In the genomic region with DNA sequence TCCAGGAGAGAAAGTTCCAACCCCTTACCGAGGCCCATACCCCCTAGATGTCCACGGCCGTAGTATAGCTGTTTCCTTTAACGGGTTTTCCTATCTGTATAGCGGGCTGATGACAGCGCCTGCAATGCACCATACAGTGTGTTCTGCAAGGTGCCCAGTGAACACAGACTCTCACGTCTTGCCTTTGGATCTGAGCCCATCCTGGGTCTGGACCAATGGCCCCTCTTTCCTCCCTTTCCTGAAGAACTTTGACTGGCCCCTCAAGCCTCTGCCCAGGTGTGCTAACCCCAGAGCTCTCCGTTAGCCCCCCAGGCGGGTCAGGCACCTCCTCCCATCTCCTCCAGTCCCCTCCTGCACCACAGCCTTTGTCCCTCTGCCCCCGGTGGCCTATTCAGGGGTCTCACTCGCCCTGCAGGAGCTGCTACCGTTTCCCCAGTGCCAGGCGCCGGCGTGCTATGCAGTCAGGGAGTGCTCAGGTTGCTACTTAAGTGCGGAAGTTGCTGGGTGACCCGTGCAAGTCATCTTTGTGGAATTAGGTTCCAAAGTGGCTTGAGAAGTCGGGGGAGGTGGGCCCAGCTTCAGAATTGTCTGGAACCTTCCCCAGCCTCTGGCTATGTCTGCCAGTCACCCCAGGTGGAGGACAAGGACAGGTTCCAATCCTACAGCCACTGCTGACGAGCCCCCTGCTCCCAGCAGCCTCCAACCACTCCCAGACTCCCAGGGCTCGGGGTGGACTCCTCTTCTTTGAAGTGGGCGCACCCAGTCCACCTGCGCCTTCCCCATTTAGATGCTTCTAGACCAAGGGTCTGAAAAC, we compare ENCODE assay signal across 12 cellular contexts. TPM values are rescaled to one million over a fixed set of nuclear protein-coding genes. Genes with fewer than 3 reads are reported as not detected.
A peak's percentile ranks its signal among the peaks of the same experiment; 100 is the strongest.
DNase-seq lines count a peak whose midpoint lies in the region; ATAC-seq and TF ChIP-seq lines count a peak whose summit lies in the region.
"Had no signal": no experiment of that assay in that cellular context is flagged by ENCODE, and none has a peak within 500 bp of the region (broad histone marks: within the 10 kb centered on the region; RNA-seq: fewer than 3 reads in every experiment).

No MANE protein-coding gene starts in this region.

- no peaks in the 10 kb centered on the region for H3K36me3 ChIP-seq in GM23338 (ENCODE audit: insufficient read depth)
- H3K36me3 ChIP-seq in SU-DHL-6 (ENCODE audit: low read length) = no peaks in the 10 kb centered on the region
- peaks cover 0 to 72% (median 40%) of the 10 kb centered on the region in 9 donors for H3K36me3 ChIP-seq in heart left ventricle
- peaks cover 0 to 57% (median 5%) of the 10 kb centered on the region in 3 donors for H3K36me3 ChIP-seq in esophagus squamous epithelium

- peaks cover 19% of the 10 kb centered on the region for H3K4me1 Mint-ChIP-seq in GM23338

- H2AFZ ChIP-seq in GM23338 (no peak overlapping the region), SU-DHL-6 (ENCODE audit: low read depth, low read length, severe bottlenecking) (no peak overlapping the region)
- H2AFZ ChIP-seq: parathyroid adenoma had no signal

- H3K4me3 Mint-ChIP-seq in GM23338 = no peak overlapping the region; the same call in 2 of the 3 replicates
- H3K4me3 Mint-ChIP-seq: activated CD8-positive, alpha-beta T cell treated with anti-CD3 and anti-CD28 coated beads for 36 hours had no signal

- peak overlapping the region; percentile 68; the same call in 1 of the 2 replicates for H3K27ac Mint-ChIP-seq in GM23338
- H3K27ac Mint-ChIP-seq: activated CD8-positive, alpha-beta T cell treated with anti-CD3 and anti-CD28 coated beads for 36 hours had no signal

- 90 to 93% (median 91%) methylated on average over 20 to 22 of the region's 22 CpGs for WGBS in heart left ventricle, 4 donors
- WGBS in esophagus squamous epithelium, 2 donors = 81% methylated on average over 10 to 13 of the region's 22 CpGs

- TF ChIP-seq POLR2A in heart left ventricle (IDR thresholded peaks at IDR 0.05) = no peak
- no peak for TF ChIP-seq POLR2A in esophagus squamous epithelium (IDR thresholded peaks at IDR 0.05)

- no peaks in the 10 kb centered on the region; the same call in 1 of the 2 replicates for H3K4me1 ChIP-seq in GM23338 (ENCODE audit: insufficient read depth)
- H3K4me1 ChIP-seq in heart left ventricle = peaks cover 0 to 18% (median 5%) of the 10 kb centered on the region in 12 donors
- H3K4me1 ChIP-seq in esophagus squamous epithelium = peaks cover 0 to 17% (median 8%) of the 10 kb centered on the region in 3 donors
- H3K4me1 ChIP-seq: parathyroid adenoma had no signal

- no peaks in the 10 kb centered on the region for H3K9me3 Mint-ChIP-seq in GM23338
- H3K9me3 Mint-ChIP-seq: activated CD8-positive, alpha-beta T cell treated with anti-CD3 and anti-CD28 coated beads for 36 hours had no signal

- H3K27ac ChIP-seq in GM23338 (ENCODE audit: low read depth) (no peak overlapping the region), SU-DHL-6 (ENCODE audit: low read depth, low read length) (no peak overlapping the region), heart left ventricle (peak overlapping the region in 1 of 12 donors; percentile 2), esophagus squamous epithelium (no peak overlapping the region)
- H3K27ac ChIP-seq: KMS-11, parathyroid adenoma, SK-N-MC had no signal

- TF ChIP-seq CTCF in GM23338 (conservative IDR thresholded peaks at IDR 0.05; ENCODE audit: low read depth in 2 of 2) (0 out of 4 replicates have a peak, but pooled peaks of 1 of the 2 experiments have one; percentile 9), SU-DHL-6 (IDR thresholded peaks at IDR 0.05; ENCODE audit: insufficient read depth, low read length, poor library complexity, severe bottlenecking) (no peak), heart left ventricle (IDR thresholded peaks at IDR 0.05) (no peak), esophagus squamous epithelium (IDR thresholded peaks at IDR 0.05) (no peak)

- peak overlapping the region; percentile 4; the same call in 1 of the 2 replicates for H3K9ac ChIP-seq in SU-DHL-6 (ENCODE audit: low read length)
- H3K9ac ChIP-seq: KMS-11, parathyroid adenoma had no signal

- H3K4me3 ChIP-seq in GM23338 (no peak overlapping the region), SU-DHL-6 (ENCODE audit: insufficient read depth, low read length, poor library complexity, severe bottlenecking) (no peak overlapping the region), heart left ventricle (no peak overlapping the region), esophagus squamous epithelium (no peak overlapping the region)
- H3K4me3 ChIP-seq: SK-N-MC had no signal

- no peaks in the 10 kb centered on the region for H3K9me2 ChIP-seq in GM23338 (ENCODE audit: insufficient read depth)
- H3K9me2 ChIP-seq in SU-DHL-6 (replicated peaks; ENCODE audit: insufficient read depth, low read length) = no peaks in the 10 kb centered on the region

- peak; percentile 58 for DNase-seq in GM23338 (ENCODE audit: low spot score)
- DNase-seq in heart left ventricle = peak in 3 of 5 donors; percentile 4 to 21 (median 16)
- DNase-seq in sciatic nerve (ENCODE audit: low spot score) = peak; percentile 57
- no peak for DNase-seq in esophagus squamous epithelium (lab: John Stamatoyannopoulos, UW)
- DNase-seq in COR-L47 (lab: John Stamatoyannopoulos, UW) = no peak
- no peak for DNase-seq in NCI-H2107 treated with DMSO at 0.1 percent for 48 hours (lab: John Stamatoyannopoulos, UW; ENCODE audit: unreplicated experiment)
- DNase-seq: NCI-H510A treated with DMSO at 0.1 percent for 48 hours had no signal

- peaks cover 32% of the 10 kb centered on the region for H3K36me3 Mint-ChIP-seq in GM23338 (ENCODE audit: low read depth)

- H3K27me3 Mint-ChIP-seq in GM23338 (ENCODE audit: insufficient read depth, low read depth, poor library complexity) = peaks cover 7% of the 10 kb centered on the region
- H3K27me3 Mint-ChIP-seq: activated CD8-positive, alpha-beta T cell treated with anti-CD3 and anti-CD28 coated beads for 36 hours had no signal

- H3F3A ChIP-seq in GM23338 (replicated peaks; ENCODE audit: low read depth) (peaks cover 4% of the 10 kb centered on the region; the same call in 1 of the 2 replicates), SU-DHL-6 (ENCODE audit: insufficient read depth) (no peaks in the 10 kb centered on the region)

- intact Hi-C loops in heart left ventricle (cut with DNase I) (loop anchor here (1.0 to 10.0 kb wide), 16 partner anchors 52 to 527 kb away; no protein-coding TSS in a partner anchor), sciatic nerve (cut with DNase I) (loop anchor here (5.0 to 10.0 kb wide), 2 partner anchors 430 to 552 kb away; no protein-coding TSS in a partner anchor), esophagus squamous epithelium (cut with DNase I) (loop anchor here (5.0 to 10.0 kb wide), 2 partner anchors 440 to 527 kb away; no protein-coding TSS in a partner anchor)

- H3K4me2 ChIP-seq in GM23338 = no peak overlapping the region
- H3K4me2 ChIP-seq in SU-DHL-6 (ENCODE audit: low read depth, low read length, poor library complexity, severe bottlenecking) = no peak overlapping the region
- H3K4me2 ChIP-seq: KMS-11 had no signal

- no peaks in the 10 kb centered on the region for H3K9me3 ChIP-seq in SU-DHL-6 (ENCODE audit: insufficient read depth, low read length)
- no peaks in the 10 kb centered on the region for H3K9me3 ChIP-seq in heart left ventricle
- H3K9me3 ChIP-seq in esophagus squamous epithelium = no peaks in the 10 kb centered on the region

- 0 out of 2 replicates have a peak, but pooled peaks cover 5% of the 10 kb centered on the region for H3K79me2 ChIP-seq in GM23338 (replicated peaks; ENCODE audit: insufficient read depth)
- no peaks in the 10 kb centered on the region for H3K79me2 ChIP-seq in SU-DHL-6 (ENCODE audit: insufficient read depth, low read length)
- H3K79me2 ChIP-seq: parathyroid adenoma had no signal

- peak; percentile 53 for ATAC-seq in GM23338
- ATAC-seq in heart left ventricle = no peak
- no peak for ATAC-seq in sciatic nerve

- H3K27me3 ChIP-seq in GM23338 (ENCODE audit: insufficient read depth) (no peaks in the 10 kb centered on the region), SU-DHL-6 (ENCODE audit: low read length) (no peaks in the 10 kb centered on the region), heart left ventricle (no peaks in the 10 kb centered on the region), esophagus squamous epithelium (no peaks in the 10 kb centered on the region)

- H4K20me1 ChIP-seq in GM23338 (replicated peaks; ENCODE audit: insufficient read depth) = no peaks in the 10 kb centered on the region; the same call in 1 of the 2 replicates
- H4K20me1 ChIP-seq in SU-DHL-6 (ENCODE audit: low read depth, low read length) = no peaks in the 10 kb centered on the region

TF ChIP-seq in GM23338, 12 proteins besides CTCF, POLR2A, EP300 and RAD21 (continues in another document):
- TF ChIP-seq JUNB (IDR thresholded peaks at IDR 0.05; ENCODE audit: unreplicated experiment) = no peak
- no peak for TF ChIP-seq CREB1 (CRISPR knock-in tag; IDR thresholded peaks at IDR 0.05; ENCODE audit: low read depth)
- no peak for TF ChIP-seq ZNF114 (CRISPR knock-in tag; IDR thresholded peaks at IDR 0.05)
- no peak for TF ChIP-seq STAT1 (IDR thresholded peaks at IDR 0.05; ENCODE audit: unreplicated experiment)
- TF ChIP-seq, protein P1, sequence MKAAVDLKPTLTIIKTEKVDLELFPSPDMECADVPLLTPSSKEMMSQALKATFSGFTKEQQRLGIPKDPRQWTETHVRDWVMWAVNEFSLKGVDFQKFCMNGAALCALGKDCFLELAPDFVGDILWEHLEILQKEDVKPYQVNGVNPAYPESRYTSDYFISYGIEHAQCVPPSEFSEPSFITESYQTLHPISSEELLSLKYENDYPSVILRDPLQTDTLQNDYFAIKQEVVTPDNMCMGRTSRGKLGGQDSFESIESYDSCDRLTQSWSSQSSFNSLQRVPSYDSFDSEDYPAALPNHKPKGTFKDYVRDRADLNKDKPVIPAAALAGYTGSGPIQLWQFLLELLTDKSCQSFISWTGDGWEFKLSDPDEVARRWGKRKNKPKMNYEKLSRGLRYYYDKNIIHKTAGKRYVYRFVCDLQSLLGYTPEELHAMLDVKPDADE (IDR thresholded peaks at IDR 0.05) = no peak

RNA-seq across cellular contexts. Expression of a gene that starts 35.0 kb away (rescaled TPM):
- total RNA-seq in GM23338 (2014; rRNA removed; shearing (Covaris generic)) = not detected in 2 replicates
- polyA plus RNA-seq in GM23338 (2016; fragmentation: Nextera tagmentation; extraction: Ambion mirVana) (not detected in 2 replicates), heart left ventricle (under 1 TPM in 1 of 2 donors, not detected in 1; 0.15 TPM)
- total RNA-seq in heart left ventricle (1 to 10 TPM in 2 of 9 donors, under 1 TPM in 2, not detected in 5; 0.21 to 1.7 (median 0.90) TPM), sciatic nerve (0.49 TPM), esophagus squamous epithelium (1 to 10 TPM in 1 of 4 donors, under 1 TPM in 3; 0.08 to 1.7 (median 0.23) TPM)

RNA-seq across cellular contexts. Expression of a gene that starts 54.6 kb away (rescaled TPM):
- 7.3 and 8.9 TPM in 2 replicates for total RNA-seq in GM23338 (2014; rRNA removed; shearing (Covaris generic))
- polyA plus RNA-seq in GM23338 (2016; fragmentation: Nextera tagmentation; extraction: Ambion mirVana) (13.5 and 15.4 TPM in 2 replicates), heart left ventricle (100 to 1,000 TPM in 1 of 2 donors, 10 to 100 TPM in 1; 12.6 to 115 TPM)
- total RNA-seq in heart left ventricle (10 to 100 TPM; 25.1 to 91.4 (median 30.0) TPM), sciatic nerve (26.3 TPM), esophagus squamous epithelium (1 to 10 TPM in 3 of 4 donors, under 1 TPM in 1; 0.95 to 4.6 (median 2.6) TPM)

Comparison
In these comparisons a context has a peak if more than half of its experiments do, and no peak if none do; other contexts are left out.
1. DNase-seq: peak in GM23338 (single experiment), heart left ventricle (3 of 5) and sciatic nerve (single experiment); none in esophagus squamous epithelium (single experiment), COR-L47 (single experiment) and NCI-H2107 treated with DMSO at 0.1 percent for 48 hours (single experiment).